Comparison of ENCODE assay signal across 19 cellular contexts in the genomic region with DNA sequence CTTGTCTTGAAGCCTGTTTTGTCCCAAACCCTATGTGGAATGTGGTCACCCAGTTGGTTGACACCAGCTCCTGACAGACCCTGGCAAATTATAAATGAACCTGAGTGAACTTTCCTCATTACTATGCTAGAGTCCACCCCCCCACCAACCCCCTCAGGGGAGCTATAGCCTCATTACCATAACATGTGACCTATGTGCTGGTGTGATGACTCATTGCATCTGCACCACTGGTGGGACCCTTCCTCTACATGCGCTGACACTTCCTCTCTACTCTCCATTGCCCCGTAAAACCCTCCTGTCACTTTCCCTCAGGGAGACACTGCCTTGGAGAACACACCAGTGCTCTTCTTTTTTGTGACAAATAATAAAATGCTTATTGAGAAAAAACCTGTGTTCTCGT.
DNase-seq lines count a peak whose midpoint lies in the region; ATAC-seq and TF ChIP-seq lines count a peak whose summit lies in the region.
"Had no signal": no experiment of that assay in that cellular context is flagged by ENCODE, and none has a peak within 500 bp of the region (broad histone marks: within the 10 kb centered on the region; RNA-seq: fewer than 3 reads in every experiment).

No MANE protein-coding gene starts in this region.

- H2BK120ac ChIP-seq in neuronal stem cell (ENCODE audit: low read depth, low read length): no peak overlapping the region

- no peak overlapping the region for H2BK5ac ChIP-seq in neuronal stem cell (ENCODE audit: low read length)

- H4K20me1 ChIP-seq in DND-41 (ENCODE audit: insufficient read depth, low read length) (no peaks in the 10 kb centered on the region), Loucy (ENCODE audit: insufficient read depth, low read length, poor library complexity, severe bottlenecking) (no peaks in the 10 kb centered on the region)

- H3K9me3 ChIP-seq in DND-41 (ENCODE audit: insufficient read depth, low read length, severe bottlenecking) (no peaks in the 10 kb centered on the region), Loucy (ENCODE audit: insufficient read depth, low read depth, low read length) (no peaks in the 10 kb centered on the region), neuronal stem cell (replicated peaks in 1 of 2; ENCODE audit: control insufficient read depth in 2 of 2, insufficient read depth in 1 of 2, low read depth in 1 of 2, low read length in 2 of 2) (no peaks in the 10 kb centered on the region)
- H3K9me3 ChIP-seq: HAP-1, SJSA1, testis had no signal

- WGBS in neuronal stem cell (ENCODE audit: extremely low coverage in 2 of 2, insufficient read length in 2 of 2, insufficient replicate concordance in 1 of 2), 2 donors: no CpG with 5 or more reads among the region's 3 CpGs

- no peak overlapping the region for H3K23ac ChIP-seq in neuronal stem cell (ENCODE audit: low read depth, low read length, poor library complexity)

- H4K91ac ChIP-seq in neuronal stem cell (ENCODE audit: low read depth, low read length, poor library complexity): no peak overlapping the region

- H3K36me3 ChIP-seq in DND-41 (ENCODE audit: insufficient read depth, low read length) (no peaks in the 10 kb centered on the region), Loucy (ENCODE audit: insufficient read depth, low read length) (no peaks in the 10 kb centered on the region), neuronal stem cell (replicated peaks in 1 of 2; ENCODE audit: control insufficient read depth in 2 of 2, insufficient read depth in 2 of 2, low read length in 2 of 2) (no peaks in the 10 kb centered on the region)
- H3K36me3 ChIP-seq: HAP-1, SJSA1 had no signal

- H3K9me3 Mint-ChIP-seq in chondrocyte (ENCODE audit: low read depth): no peaks in the 10 kb centered on the region
- H3K9me3 Mint-ChIP-seq: activated CD4-positive, alpha-beta memory T cell treated with anti-CD3 and anti-CD28 coated beads for 36 hours; CD4-positive, alpha-beta T cell had no signal

- H3K4me2 ChIP-seq in DND-41 (ENCODE audit: insufficient read depth, low read length) (no peak overlapping the region), Loucy (ENCODE audit: low read depth, low read length, poor library complexity, severe bottlenecking) (peak overlapping the region; percentile 43), neuronal stem cell (ENCODE audit: insufficient read depth, low read length, poor library complexity, severe bottlenecking) (no peak overlapping the region)

- H3K27me3 Mint-ChIP-seq in chondrocyte (ENCODE audit: low read depth): no peaks in the 10 kb centered on the region
- H3K27me3 Mint-ChIP-seq: activated CD4-positive, alpha-beta memory T cell treated with anti-CD3 and anti-CD28 coated beads for 36 hours; CD4-positive, alpha-beta T cell had no signal

- ATAC-seq in DND-41 (ENCODE audit: insufficient read depth, low read depth) (peak; percentile 44; the same call in 1 of the 3 replicates), GM21360 (IDR thresholded peaks at IDR 0.05; ENCODE audit: unreplicated experiment) (no peak)
- ATAC-seq: right cardiac atrium had no signal

- peaks cover 13% of the 10 kb centered on the region for H3K4me1 Mint-ChIP-seq in chondrocyte (ENCODE audit: low read depth)

- H2AK5ac ChIP-seq in neuronal stem cell (ENCODE audit: low read depth, low read length): no peak overlapping the region

- H3K79me1 ChIP-seq in neuronal stem cell (ENCODE audit: low read depth, low read length): no peaks in the 10 kb centered on the region

- H4K8ac ChIP-seq in neuronal stem cell (ENCODE audit: low read depth, low read length): no peak overlapping the region

- no peaks in the 10 kb centered on the region for H3F3A ChIP-seq in Loucy (ENCODE audit: low read depth)

- H3K36me3 Mint-ChIP-seq in chondrocyte (ENCODE audit: low read depth): peaks cover 2% of the 10 kb centered on the region
- H3K36me3 Mint-ChIP-seq: activated CD4-positive, alpha-beta memory T cell treated with anti-CD3 and anti-CD28 coated beads for 36 hours had no signal

- no peaks in the 10 kb centered on the region for H3K4me1 ChIP-seq in DND-41 (ENCODE audit: insufficient read depth, low read length)
- peaks cover 21% of the 10 kb centered on the region for H3K4me1 ChIP-seq in Loucy (ENCODE audit: insufficient read depth, low read length, poor library complexity, severe bottlenecking)
- peaks cover 21 to 28% of the 10 kb centered on the region in 2 donors for H3K4me1 ChIP-seq in neuronal stem cell (ENCODE audit: control insufficient read depth in 2 of 2, insufficient read depth in 1 of 2, low read depth in 1 of 2, low read length in 2 of 2)
- H3K4me1 ChIP-seq: SJSA1 had no signal

- H3K4me3 ChIP-seq in DND-41 (ENCODE audit: low read depth in 1 of 2, low read length in 2 of 2) (no peak overlapping the region), Loucy (ENCODE audit: low read length, poor library complexity, severe bottlenecking) (peak overlapping the region; percentile 9), neuronal stem cell (ENCODE audit: low read length in 2 of 2) (no peak overlapping the region)
- H3K4me3 ChIP-seq: HAP-1, lung, SJSA1, testis had no signal

- H3K79me2 ChIP-seq in DND-41 (ENCODE audit: insufficient read depth, low read length): no peaks in the 10 kb centered on the region
- no peaks in the 10 kb centered on the region for H3K79me2 ChIP-seq in Loucy (ENCODE audit: insufficient read depth, low read length)

- H3K9ac ChIP-seq in DND-41 (ENCODE audit: low read depth, low read length) (no peak overlapping the region), Loucy (ENCODE audit: low read depth, low read length, poor library complexity, severe bottlenecking) (no peak overlapping the region), neuronal stem cell (ENCODE audit: low read depth, low read length, poor library complexity) (no peak overlapping the region)

- peak overlapping the region; percentile 66 for H3K18ac ChIP-seq in neuronal stem cell (ENCODE audit: low read length)

- TF ChIP-seq CTCF in DND-41 (IDR thresholded peaks at IDR 0.05; ENCODE audit: borderline replicate concordance, extremely low read depth, low read length, poor library complexity, severe bottlenecking) (no peak), Loucy (conservative IDR thresholded peaks at IDR 0.05; ENCODE audit: low read length) (no peak), chondrocyte (IDR thresholded peaks at IDR 0.05) (no peak)

- H3K4me3 Mint-ChIP-seq in chondrocyte (ENCODE audit: unreplicated experiment): no peak overlapping the region
- H3K4me3 Mint-ChIP-seq: activated CD4-positive, alpha-beta memory T cell treated with anti-CD3 and anti-CD28 coated beads for 36 hours; CD4-positive, alpha-beta T cell had no signal

- H2BK12ac ChIP-seq in neuronal stem cell (ENCODE audit: low read length): no peak overlapping the region

- peak overlapping the region; percentile 29 for H3K27ac Mint-ChIP-seq in chondrocyte (ENCODE audit: unreplicated experiment)
- H3K27ac Mint-ChIP-seq: activated CD4-positive, alpha-beta memory T cell treated with anti-CD3 and anti-CD28 coated beads for 36 hours; CD4-positive, alpha-beta T cell had no signal

- H2AFZ ChIP-seq in DND-41 (ENCODE audit: low read depth, low read length) (no peak overlapping the region), Loucy (ENCODE audit: low read length) (0 out of 2 replicates have a peak overlapping the region, but pooled peaks have one; percentile 7), neuronal stem cell (ENCODE audit: low read length) (no peak overlapping the region)

- DNase-seq in DND-41 (no peak), chondrocyte (ENCODE audit: low spot score) (no peak), neuronal stem cell (ENCODE audit: low spot score) (no peak), LoVo (ENCODE audit: low spot score) (no peak), HuH-7 (ENCODE audit: low spot score) (no peak)
- DNase-seq: activated CD4-positive, alpha-beta memory T cell treated with anti-CD3 and anti-CD28 coated beads for 36 hours; amniotic stem cell; CD4-positive, alpha-beta T cell; EL; foreskin melanocyte; NCI-H1092; right cardiac atrium; stimulated activated CD4-positive, alpha-beta T cell treated with anti-CD3 and anti-CD28 coated beads, Interleukin-1b, Interleukin-23, amount 100 ng/mL, for 48 hours; testis had no signal

- H3K14ac ChIP-seq in neuronal stem cell (ENCODE audit: low read length): no peak overlapping the region

- no peak overlapping the region for H3K4ac ChIP-seq in neuronal stem cell (ENCODE audit: low read length)

- no peaks in the 10 kb centered on the region for H3K9me2 ChIP-seq in Loucy (replicated peaks; ENCODE audit: low read depth, low read length)

- no peak overlapping the region for H2BK15ac ChIP-seq in neuronal stem cell (ENCODE audit: low read length)

- H3K27ac ChIP-seq in DND-41 (ENCODE audit: low read length) (no peak overlapping the region), neuronal stem cell (replicated peaks; ENCODE audit: low read length) (no peak overlapping the region)
- H3K27ac ChIP-seq: SJSA1, testis had no signal

- H3K27me3 ChIP-seq in DND-41 (ENCODE audit: insufficient read depth, low read length, poor library complexity) (peaks cover 9% of the 10 kb centered on the region), Loucy (ENCODE audit: insufficient read depth, low read length, poor library complexity, severe bottlenecking) (no peaks in the 10 kb centered on the region), neuronal stem cell (ENCODE audit: control insufficient read depth in 3 of 3, insufficient read depth in 3 of 3, low read depth in 1 of 3, low read length in 3 of 3) (no peaks in the 10 kb centered on the region)
- H3K27me3 ChIP-seq: SJSA1, testis had no signal
